Comparison of ENCODE assay signal across 8 cellular contexts in genomic region chr5:112862085-112862484, GRCh38. TPM values are rescaled to one million over a fixed set of nuclear protein-coding genes. Genes with fewer than 3 reads are reported as not detected.
DNase-seq lines count a peak whose midpoint lies in the region; ATAC-seq, FAIRE-seq and TF ChIP-seq lines count a peak whose summit lies in the region.

No MANE protein-coding gene starts in this region.

- H3K9ac ChIP-seq in OCI-LY3 (ENCODE audit: low read length) = peak overlapping the region; percentile 92

- DNase-seq in EL (peak; percentile 3), endothelial cell (ENCODE audit: low spot score) (no peak), pancreas (no peak), HPDE6-E6E7 (ENCODE audit: extremely low spot score) (no peak), HT-29 (ENCODE audit: low spot score) (no peak), NCI-H446 (lab: John Stamatoyannopoulos, UW) (no peak), SHP77 (lab: John Stamatoyannopoulos, UW) (no peak)

- no peaks in the 10 kb centered on the region for H3K27me3 ChIP-seq in OCI-LY3 (ENCODE audit: low read depth, low read length)
- no peaks in the 10 kb centered on the region for H3K27me3 ChIP-seq in pancreas

- ATAC-seq in pancreas = peak in 2 of 4 donors; percentile 5 to 17

- peaks cover 8% of the 10 kb centered on the region for H3K27me3 Mint-ChIP-seq in endothelial cell (ENCODE audit: unreplicated experiment)

- H3K4me1 Mint-ChIP-seq in endothelial cell (ENCODE audit: unreplicated experiment) = peaks cover 19% of the 10 kb centered on the region

- no peaks in the 10 kb centered on the region for H3K9me3 Mint-ChIP-seq in endothelial cell (ENCODE audit: unreplicated experiment)

- TF ChIP-seq CTCF in OCI-LY3 (IDR thresholded peaks at IDR 0.05; ENCODE audit: low read depth, low read length) (no peak), endothelial cell (IDR thresholded peaks at IDR 0.05; ENCODE audit: unreplicated experiment) (no peak), pancreas (IDR thresholded peaks at IDR 0.05) (no peak)

- H3K4me3 Mint-ChIP-seq in endothelial cell (ENCODE audit: unreplicated experiment) = peak overlapping the region; percentile 98

- peaks cover 5% of the 10 kb centered on the region for H3K36me3 Mint-ChIP-seq in endothelial cell (ENCODE audit: low read depth, unreplicated experiment)

- H3K9me3 ChIP-seq in OCI-LY3 (ENCODE audit: insufficient read depth, low read length) = no peaks in the 10 kb centered on the region
- H3K9me3 ChIP-seq in pancreas = no peaks in the 10 kb centered on the region

- H4K20me1 ChIP-seq in OCI-LY3 (ENCODE audit: insufficient read depth, low read length) = no peaks in the 10 kb centered on the region

- H3K4me2 ChIP-seq in OCI-LY3 (ENCODE audit: low read length) = peak overlapping the region; percentile 96

- H3K4me3 ChIP-seq in OCI-LY3 (ENCODE audit: low read length) (peak overlapping the region; percentile 98), pancreas (peak overlapping the region; percentile 56 to 93 (median 73))

- no peak overlapping the region for H2AFZ ChIP-seq in OCI-LY3 (ENCODE audit: low read depth, low read length)

- FAIRE-seq in pancreas (lab: Jason Lieb, UNC) = no peak

- 11 to 19% methylated on average over 9 of the region's 9 CpGs for WGBS in pancreas, 2 donors

- H3K36me3 ChIP-seq in OCI-LY3 (replicated peaks; ENCODE audit: low read depth, low read length) (peaks cover 22% of the 10 kb centered on the region), pancreas (peaks cover 0 to 22% (median 8%) of the 10 kb centered on the region in 3 donors)

- H3K4me1 ChIP-seq in OCI-LY3 (ENCODE audit: low read length) (peaks cover 22% of the 10 kb centered on the region), pancreas (peaks cover 3 to 26% (median 13%) of the 10 kb centered on the region in 3 donors)

- peaks cover 49% of the 10 kb centered on the region for H3K79me2 ChIP-seq in OCI-LY3 (ENCODE audit: low read length)

- H3K27ac Mint-ChIP-seq in endothelial cell (ENCODE audit: unreplicated experiment) = peak overlapping the region; percentile 96

- no peak overlapping the region for H3K27ac ChIP-seq in OCI-LY3 (ENCODE audit: low read length)
- H3K27ac ChIP-seq in pancreas = no peak overlapping the region

- intact Hi-C loops in pancreas (cut with DNase I) = no loop called here

RNA-seq across cellular contexts. Expression of gene SRP19, which starts 1.0 kb away (rescaled TPM):
- 42.7 TPM for total RNA-seq in endothelial cell (ENCODE audit: unreplicated experiment)
- 10 to 100 TPM; 12.4 to 26.6 (median 21.5) TPM for total RNA-seq in pancreas
- 10 to 100 TPM; 70.3 to 72.4 TPM for polyA plus RNA-seq in pancreas
- total RNA-seq in HT-29 (2014; rRNA removed; shearing (Covaris generic)) = 16.7 and 17.1 TPM in 2 replicates

RNA-seq across cellular contexts. Expression of gene REEP5, which starts 59.9 kb away (rescaled TPM):
- total RNA-seq in endothelial cell (ENCODE audit: unreplicated experiment) = 62.7 TPM
- 10 to 100 TPM; 67.0 to 84.7 (median 74.2) TPM for total RNA-seq in pancreas
- polyA plus RNA-seq in pancreas = 10 to 100 TPM; 33.0 to 54.9 TPM
- total RNA-seq in HT-29 (2014; rRNA removed; shearing (Covaris generic)) = 22.4 and 35.4 TPM in 2 replicates
